25 cellular contexts compared by ENCODE assay signal in the genomic region with DNA sequence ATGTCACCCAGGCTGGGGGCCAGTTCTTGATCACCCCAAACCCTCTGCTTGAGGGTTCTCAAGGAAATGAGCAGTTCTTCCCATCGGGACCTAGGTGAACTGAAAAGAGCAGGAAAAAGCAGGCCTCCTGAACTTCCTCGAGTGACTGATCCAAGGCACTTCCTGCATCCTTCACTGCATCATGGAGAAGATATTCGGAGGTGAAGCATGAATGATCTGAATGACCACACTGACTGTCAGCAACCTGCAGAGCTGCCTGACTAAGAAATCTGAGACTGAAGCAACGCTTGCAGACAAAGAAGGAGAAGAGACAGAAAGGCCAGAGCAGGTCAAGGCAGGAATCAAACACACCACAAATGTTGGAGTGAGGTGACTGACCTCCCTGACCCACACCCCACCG.
"Had no signal": no experiment of that assay in that cellular context is flagged by ENCODE, and none has a peak within 500 bp of the region (broad histone marks: within the 10 kb centered on the region; RNA-seq: fewer than 3 reads in every experiment).

No MANE protein-coding gene starts in this region.

- H3K4me3 Mint-ChIP-seq: activated CD4-positive, alpha-beta T cell treated with anti-CD3 and anti-CD28 coated beads for 36 hours; activated CD8-positive, alpha-beta T cell treated with anti-CD3 and anti-CD28 coated beads, Interleukin-2, amount 10 ng/mL, durations not matched to agents 7 days and 5 days; activated naive CD4-positive, alpha-beta T cell treated with anti-CD3 and anti-CD28 coated beads, Interleukin-2, amount 50 U/mL, for 24 hours; brain had no signal

- H3K27ac Mint-ChIP-seq: activated CD4-positive, alpha-beta T cell treated with anti-CD3 and anti-CD28 coated beads for 36 hours; activated CD8-positive, alpha-beta T cell treated with anti-CD3 and anti-CD28 coated beads, Interleukin-2, amount 10 ng/mL, durations not matched to agents 7 days and 5 days; activated naive CD4-positive, alpha-beta T cell treated with anti-CD3 and anti-CD28 coated beads, Interleukin-2, amount 50 U/mL, for 24 hours had no signal

- DNase-seq: activated CD4-positive, alpha-beta T cell treated with anti-CD3 and anti-CD28 coated beads for 36 hours; activated CD4-positive, alpha-beta T cell treated with anti-CD3 and anti-CD28 coated beads, Interleukin-2, amount 50 U/mL, for 1 hour; activated CD8-positive, alpha-beta memory T cell treated with anti-CD3 and anti-CD28 coated beads, Interleukin-2, amount 50 U/mL, for 48 hours; activated CD8-positive, alpha-beta T cell treated with anti-CD3 and anti-CD28 coated beads, Interleukin-2, amount 10 ng/mL, durations not matched to agents 7 days and 5 days; activated naive CD4-positive, alpha-beta T cell; activated T-cell treated with anti-CD3 and anti-CD28 coated beads, Interleukin-2, amount 50 U/mL, for 1 hour; amygdala; IMR-90; Kasumi-1; KBM-7; NCI-H1048; NCI-H146; NCI-H1930; NCI-H2107; NCI-H2171 treated with DMSO at 0.1 percent for 48 hours; NCI-H226; NCI-H526; Right ventricle myocardium superior; RPMI8226; SK-N-SH; T-helper 1 cell; WERI-Rb-1 had no signal

- H3K4me3 ChIP-seq: SJCRH30 had no signal

- H3K36me3 ChIP-seq: SJCRH30, WERI-Rb-1 had no signal

- H3K27me3 Mint-ChIP-seq: activated CD4-positive, alpha-beta T cell treated with anti-CD3 and anti-CD28 coated beads for 36 hours had no signal

- H3K27me3 ChIP-seq: SJCRH30 had no signal

- H3K36me3 Mint-ChIP-seq: brain had no signal

- H3K4me1 Mint-ChIP-seq: activated CD4-positive, alpha-beta T cell treated with anti-CD3 and anti-CD28 coated beads for 36 hours; activated naive CD4-positive, alpha-beta T cell treated with anti-CD3 and anti-CD28 coated beads, Interleukin-2, amount 50 U/mL, for 24 hours had no signal

- H3K27ac ChIP-seq: SJCRH30, WERI-Rb-1 had no signal
